Comparison of ENCODE assay signal across 1 cellular context in genomic region chr7:12257582-12257981, GRCh38.
TF ChIP-seq lines count a peak whose summit lies in the region.

No MANE protein-coding gene starts in this region.

TF ChIP-seq in GM12878, 131 proteins besides CTCF, POLR2A, EP300 and RAD21 (continued from another document and continues in another):
- TF ChIP-seq MAX (IDR thresholded peaks at IDR 0.05; ENCODE audit: low read depth, low read length) (no peak), SRF (IDR thresholded peaks at IDR 0.05; ENCODE audit: low read depth in 2 of 2, low read length in 2 of 2) (no peak), TCF7 (IDR thresholded peaks at IDR 0.05; ENCODE audit: borderline replicate concordance) (no peak), ZNF24 (IDR thresholded peaks at IDR 0.05) (peak; percentile 87), POLR2AphosphoS5 (IDR thresholded peaks at IDR 0.05; ENCODE audit: low read length) (no peak), YY1 (IDR thresholded peaks at IDR 0.05; ENCODE audit: low read depth, low read length) (no peak), POU2F2 (IDR thresholded peaks at IDR 0.05; ENCODE audit: borderline replicate concordance, low read depth, low read length) (peak; percentile 90; the same call in 2 of the 3 replicates), NFXL1 (IDR thresholded peaks at IDR 0.05; ENCODE audit: borderline replicate concordance) (no peak), E2F4 (IDR thresholded peaks at IDR 0.05; ENCODE audit: low read depth, low read length) (no peak), NR2C1 (IDR thresholded peaks at IDR 0.05) (0 out of 2 replicates have a peak, but pooled peaks have one; percentile 11), DPF2 (IDR thresholded peaks at IDR 0.05) (peak; percentile 97), HSF1 (IDR thresholded peaks at IDR 0.05; ENCODE audit: low read depth, low read length) (no peak), NFIC (IDR thresholded peaks at IDR 0.05; ENCODE audit: low read depth, low read length) (peak; percentile 94), BRCA1 (IDR thresholded peaks at IDR 0.05; ENCODE audit: low read depth, low read length) (no peak), E2F8 (IDR thresholded peaks at IDR 0.05; ENCODE audit: low read depth, partially characterized antibody) (no peak), FOXM1 (IDR thresholded peaks at IDR 0.05; ENCODE audit: low read depth, low read length) (peak; percentile 86; the same call in 1 of the 2 replicates), ZNF384 (IDR thresholded peaks at IDR 0.05; ENCODE audit: borderline replicate concordance, low read depth, low read length) (0 out of 2 replicates have a peak, but pooled peaks have one; percentile 23), JUND (IDR thresholded peaks at IDR 0.05; ENCODE audit: low read depth, low read length) (peak; percentile 93), SMAD1 (IDR thresholded peaks at IDR 0.05; ENCODE audit: low read depth, partially characterized antibody) (peak; percentile 76), RELA (IDR thresholded peaks at IDR 0.05; ENCODE audit: borderline replicate concordance, partially characterized antibody) (no peak), WRNIP1 (IDR thresholded peaks at IDR 0.05; ENCODE audit: borderline replicate concordance, low read depth, low read length) (no peak), MEF2B (IDR thresholded peaks at IDR 0.05; ENCODE audit: partially characterized antibody, poor library complexity, severe bottlenecking) (peak; percentile 90), SUZ12 (IDR thresholded peaks at IDR 0.05; ENCODE audit: unreplicated experiment) (no peak), RBBP5 (conservative IDR thresholded peaks at IDR 0.05) (no peak), STAT1 (conservative IDR thresholded peaks at IDR 0.05) (no peak), NR2F1 (conservative IDR thresholded peaks at IDR 0.05) (peak; percentile 84), PAX8 (IDR thresholded peaks at IDR 0.05) (no peak), ASH2L (IDR thresholded peaks at IDR 0.05; ENCODE audit: borderline replicate concordance, low read depth) (no peak), TARDBP (IDR thresholded peaks at IDR 0.05; ENCODE audit: borderline replicate concordance) (no peak), MTA3 (IDR thresholded peaks at IDR 0.05; ENCODE audit: borderline replicate concordance, low read length) (peak; percentile 81; the same call in 1 of the 2 replicates), SKIL (IDR thresholded peaks at IDR 0.05; ENCODE audit: low read depth, poor library complexity, severe bottlenecking) (peak; percentile 76), E4F1 (IDR thresholded peaks at IDR 0.05; ENCODE audit: borderline replicate concordance, partially characterized antibody) (no peak), MXI1 (IDR thresholded peaks at IDR 0.05; ENCODE audit: low read depth, low read length) (no peak), BHLHE40 (IDR thresholded peaks at IDR 0.05; ENCODE audit: borderline replicate concordance in 1 of 2, low read depth in 2 of 2, low read length in 1 of 2) (peak; percentile 82 to 86), ZNF592 (IDR thresholded peaks at IDR 0.05) (0 out of 2 replicates have a peak, but pooled peaks have one; percentile 61), BMI1 (IDR thresholded peaks at IDR 0.05; ENCODE audit: borderline replicate concordance) (peak; percentile 87), ETV6 (conservative IDR thresholded peaks at IDR 0.05 in 1 of 2, IDR thresholded peaks at IDR 0.05 in 1 of 2; ENCODE audit: borderline replicate concordance in 1 of 2, low read depth in 1 of 2) (peak in 1 of 2 experiments; percentile 89; a peak in 1 of 4 replicates), IRF4 (IDR thresholded peaks at IDR 0.05; ENCODE audit: low read depth, low read length) (peak; percentile 99), ZNF274 (IDR thresholded peaks at IDR 0.05; ENCODE audit: insufficient read depth, insufficient read length) (no peak), CBX3 (IDR thresholded peaks at IDR 0.05; ENCODE audit: borderline replicate concordance, low read depth) (no peak), PAX5 (IDR thresholded peaks at IDR 0.05; ENCODE audit: borderline replicate concordance, low read depth, low read length) (peak; percentile 86), CEBPB (IDR thresholded peaks at IDR 0.05; ENCODE audit: borderline replicate concordance in 1 of 2, low read depth in 2 of 2, low read length in 2 of 2) (0 out of 4 replicates have a peak, but pooled peaks of 1 of the 2 experiments have one; percentile 65), TAF1 (IDR thresholded peaks at IDR 0.05; ENCODE audit: borderline replicate concordance, low read depth, low read length) (no peak), MYC (IDR thresholded peaks at IDR 0.05; ENCODE audit: insufficient read depth, insufficient read length, insufficient replicate concordance, low read length, severe bottlenecking) (no peak), NRF1 (conservative IDR thresholded peaks at IDR 0.05; ENCODE audit: low read depth, low read length) (no peak), MLLT1 (IDR thresholded peaks at IDR 0.05) (peak; percentile 89), BCL11A (IDR thresholded peaks at IDR 0.05; ENCODE audit: low read depth, low read length) (peak; percentile 99), ZZZ3 (IDR thresholded peaks at IDR 0.05; ENCODE audit: control insufficient read depth, insufficient read length, low read depth) (no peak), SREBF1 (IDR thresholded peaks at IDR 0.05; ENCODE audit: low read length) (peak; percentile 53; the same call in 1 of the 2 replicates), SMARCA5 (IDR thresholded peaks at IDR 0.05) (no peak), USF2 (IDR thresholded peaks at IDR 0.05; ENCODE audit: borderline replicate concordance, low read depth, low read length) (no peak)
